In the genomic region with DNA sequence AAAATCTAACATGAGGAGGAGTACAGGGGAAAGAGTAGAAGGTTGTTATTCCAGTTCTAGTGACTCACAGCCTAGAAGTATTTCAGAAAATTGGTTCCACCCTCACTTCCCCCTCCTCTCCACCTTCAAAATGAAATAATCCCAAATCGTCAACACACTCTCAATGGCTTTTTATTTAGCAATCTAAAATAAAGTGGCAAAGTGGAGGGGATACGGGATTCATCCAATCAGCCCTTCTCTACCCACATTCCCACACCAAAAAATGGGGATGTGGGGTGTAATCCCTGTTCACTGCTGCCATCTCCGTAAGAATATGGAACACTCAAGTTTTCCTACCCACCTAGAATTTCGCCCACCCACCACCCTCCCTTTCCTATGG, we compare ENCODE assay signal across 8 cellular contexts. TPM values are rescaled to one million over a fixed set of nuclear protein-coding genes. Genes with fewer than 3 reads are reported as not detected.
DNase-seq lines count a peak whose midpoint lies in the region; ATAC-seq and TF ChIP-seq lines count a peak whose summit lies in the region.

No MANE protein-coding gene starts in this region.

- POLR2A ChIA-PET in HEK293T (lab: Yijun Ruan, JAX), result interaction anchor here (0.6 to 1.6 kb wide), 4 partner anchors 23 to 87 kb away, joined by 4 to 5 read pairs (median 4); partner anchors contain the start of genes DUSP19 and NUP35

- 4 to 5% methylated on average over 4 of the region's 4 CpGs for WGBS in lung, 2 donors

- no peaks in the 10 kb centered on the region for H3K36me3 ChIP-seq in GM06990 (ENCODE audit: control insufficient read depth, insufficient read depth, low read length)
- H3K36me3 ChIP-seq in lung (ENCODE audit: control insufficient read depth in 2 of 2, insufficient read depth in 2 of 2, low read length in 2 of 2), result no peaks in the 10 kb centered on the region
- H3K36me3 ChIP-seq in upper lobe of right lung, result no peaks in the 10 kb centered on the region

- DNase-seq in GM06990 (ENCODE audit: extremely low read depth, insufficient read length) (no peak), NCI-H460 (ENCODE audit: extremely low read depth, low read depth) (peak; percentile 12), lung (ENCODE audit: low spot score) (no peak), upper lobe of right lung (no peak), HEK293T (ENCODE audit: extremely low spot score) (no peak)

- H3K4me3 ChIP-seq in GM06990 (replicated peaks; ENCODE audit: low read depth, low read length), result peak overlapping the region; percentile 70
- H3K4me3 ChIP-seq in lung, result peak overlapping the region; percentile 74
- peak overlapping the region; percentile 78 for H3K4me3 ChIP-seq in upper lobe of right lung

- H3K9me3 ChIP-seq in lung (ENCODE audit: control insufficient read depth in 2 of 2, insufficient read depth in 1 of 2, low read length in 1 of 2) (no peaks in the 10 kb centered on the region), upper lobe of right lung (no peaks in the 10 kb centered on the region)

- H3K27me3 ChIP-seq in GM06990 (replicated peaks; ENCODE audit: control insufficient read depth, insufficient read depth, low read length) (no peaks in the 10 kb centered on the region), lung (ENCODE audit: control insufficient read depth, insufficient read depth) (no peaks in the 10 kb centered on the region), upper lobe of right lung (peaks cover 4% of the 10 kb centered on the region)

- CTCF ChIA-PET in HEK293T (lab: Yijun Ruan, JAX), result no interaction called here

- H3K4me1 ChIP-seq in lung (ENCODE audit: control insufficient read depth in 2 of 2, insufficient read depth in 2 of 2, low read length in 2 of 2) (peaks cover 2 to 13% of the 10 kb centered on the region in 2 donors), upper lobe of right lung (peaks cover 31% of the 10 kb centered on the region)

- no peak for TF ChIP-seq CTCF in GM06990 (IDR thresholded peaks at IDR 0.05; ENCODE audit: insufficient read depth, low read length, poor library complexity, severe bottlenecking)
- TF ChIP-seq CTCF in lung (IDR thresholded peaks at IDR 0.05; ENCODE audit: control extremely low read depth, extremely low read depth), result no peak
- no peak for TF ChIP-seq CTCF in upper lobe of right lung (IDR thresholded peaks at IDR 0.05)

- ATAC-seq in lung (ENCODE audit: insufficient read depth, low FRiP score) (no peak), upper lobe of right lung (peak; percentile 2), GM18502 (IDR thresholded peaks at IDR 0.05; ENCODE audit: poor library complexity, unreplicated experiment) (no peak), HG02884 (IDR thresholded peaks at IDR 0.05; ENCODE audit: unreplicated experiment) (no peak)

- H3K27ac ChIP-seq in cingulate gyrus (ENCODE audit: low read depth, low read length), result peak overlapping the region; percentile 65
- H3K27ac ChIP-seq in lung (ENCODE audit: low read depth in 1 of 2, low read length in 1 of 2), result peak overlapping the region; percentile 96 to 100
- H3K27ac ChIP-seq in upper lobe of right lung, result peak overlapping the region; percentile 95

- intact Hi-C loops in upper lobe of right lung (cut with DNase I), result no loop called here

TF ChIP-seq in HEK293T, 16 proteins besides CTCF, POLR2A, EP300 and RAD21:
- TF ChIP-seq NFRKB (IDR thresholded peaks at IDR 0.05), result no peak
- no peak for TF ChIP-seq ELF4 (IDR thresholded peaks at IDR 0.05)
- no peak for TF ChIP-seq LEF1 (IDR thresholded peaks at IDR 0.05; ENCODE audit: borderline replicate concordance)
- no peak for TF ChIP-seq SP1 (IDR thresholded peaks at IDR 0.05)
- TF ChIP-seq BHLHE40 (IDR thresholded peaks at IDR 0.05; ENCODE audit: borderline replicate concordance), result no peak
- no peak for TF ChIP-seq CTBP1 (IDR thresholded peaks at IDR 0.05; ENCODE audit: borderline replicate concordance)
- TF ChIP-seq ZNF384 (IDR thresholded peaks at IDR 0.05), result no peak
- no peak for TF ChIP-seq L3MBTL2 (conservative IDR thresholded peaks at IDR 0.05)
- no peak for TF ChIP-seq FOXM1 (IDR thresholded peaks at IDR 0.05; ENCODE audit: borderline replicate concordance)
- no peak for TF ChIP-seq FOXK2 (IDR thresholded peaks at IDR 0.05)
- no peak for TF ChIP-seq FOXA1 (IDR thresholded peaks at IDR 0.05)
- no peak for TF ChIP-seq ARNT (IDR thresholded peaks at IDR 0.05)
- no peak for TF ChIP-seq HDGF (IDR thresholded peaks at IDR 0.05; ENCODE audit: borderline replicate concordance)
- no peak for TF ChIP-seq SUZ12 (IDR thresholded peaks at IDR 0.05)
- no peak for TF ChIP-seq TARDBP (IDR thresholded peaks at IDR 0.05)
- TF ChIP-seq PKNOX1 (IDR thresholded peaks at IDR 0.05), result no peak

RNA-seq across cellular contexts. Expression of gene NCKAP1, which starts 1.0 kb away (rescaled TPM):
- 164 and 201 TPM in 2 replicates for total RNA-seq in NCI-H460 (2014; rRNA removed; shearing (Covaris generic))
- 67.4 and 133 TPM in 2 replicates for polyA plus RNA-seq in NCI-H460 (2014; cell fraction: nucleus; rRNA removed)
- total RNA-seq in lung (100 to 1,000 TPM in 1 of 2 donors, 10 to 100 TPM in 1; 93.7 to 194 TPM), upper lobe of right lung (117 TPM)
- 10 to 100 TPM; 36.4 to 52.5 TPM for polyA plus RNA-seq in lung

RNA-seq across cellular contexts. Expression of gene DUSP19, which starts 41.3 kb away (rescaled TPM):
- total RNA-seq in NCI-H460 (2014; rRNA removed; shearing (Covaris generic)), result 2.1 and 3.5 TPM in 2 replicates
- polyA plus RNA-seq in NCI-H460 (2014; cell fraction: nucleus; rRNA removed), result 1.3 and 3.5 TPM in 2 replicates
- total RNA-seq in lung (1 to 10 TPM; 4.8 to 8.8 TPM), upper lobe of right lung (3.0 TPM)
- polyA plus RNA-seq in lung, result 1 to 10 TPM in 1 of 2 donors, under 1 TPM in 1; 0.70 to 1.0 TPM
